In the genomic region with DNA sequence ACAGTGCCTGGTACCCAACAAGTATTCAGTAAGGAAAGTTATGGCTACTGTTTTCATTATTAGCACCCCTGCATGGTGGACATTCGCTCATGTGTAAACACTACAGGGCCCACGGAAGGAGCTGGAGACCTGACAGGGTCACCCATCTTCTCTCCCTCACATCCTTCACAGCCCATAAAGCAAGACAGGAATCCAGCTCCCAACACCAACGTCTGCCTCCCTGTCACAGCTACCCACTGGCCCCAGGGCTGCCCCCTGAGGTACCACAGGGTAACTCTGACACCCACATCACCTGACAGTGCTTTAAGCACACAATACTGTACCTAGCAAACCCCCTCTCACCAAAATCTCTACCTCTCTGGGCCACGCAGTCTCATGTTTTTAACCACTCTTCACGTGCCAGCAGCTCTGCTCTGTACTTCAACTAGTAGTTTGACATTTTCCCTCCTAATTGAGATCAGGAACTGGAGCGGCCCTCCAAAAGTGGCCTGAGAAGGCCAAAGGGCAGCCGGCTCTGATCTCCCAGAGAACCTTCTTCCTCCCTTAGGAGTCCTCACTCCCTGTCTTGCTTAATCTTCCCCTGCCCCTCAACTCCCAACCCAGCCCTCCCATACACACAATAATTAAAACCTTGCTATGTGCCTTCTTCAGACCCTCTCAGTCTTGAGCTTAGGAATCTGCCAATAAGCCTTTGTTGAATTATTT, we compare ENCODE assay signal across 1 cellular context.
TF ChIP-seq lines count a peak whose summit lies in the region.

No MANE protein-coding gene starts in this region.

TF ChIP-seq in SK-N-SH, 30 proteins besides CTCF, POLR2A, EP300 and RAD21 (continued from another document):
- TF ChIP-seq, protein P1, sequence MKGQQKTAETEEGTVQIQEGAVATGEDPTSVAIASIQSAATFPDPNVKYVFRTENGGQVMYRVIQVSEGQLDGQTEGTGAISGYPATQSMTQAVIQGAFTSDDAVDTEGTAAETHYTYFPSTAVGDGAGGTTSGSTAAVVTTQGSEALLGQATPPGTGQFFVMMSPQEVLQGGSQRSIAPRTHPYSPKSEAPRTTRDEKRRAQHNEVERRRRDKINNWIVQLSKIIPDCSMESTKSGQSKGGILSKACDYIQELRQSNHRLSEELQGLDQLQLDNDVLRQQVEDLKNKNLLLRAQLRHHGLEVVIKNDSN (IDR thresholded peaks at IDR 0.05; ENCODE audit: borderline replicate concordance, low read depth) = no peak
- TF ChIP-seq GABPA (IDR thresholded peaks at IDR 0.05; ENCODE audit: low read depth) (no peak), NFIC (IDR thresholded peaks at IDR 0.05; ENCODE audit: borderline replicate concordance) (no peak), IRF3 (IDR thresholded peaks at IDR 0.05; ENCODE audit: low read depth, low read length) (no peak), JUND (IDR thresholded peaks at IDR 0.05) (no peak)
